10 cellular contexts compared by ENCODE assay signal in genomic region chr6:138250513-138251247, GRCh38. TPM values are rescaled to one million over a fixed set of nuclear protein-coding genes. Genes with fewer than 3 reads are reported as not detected.
DNase-seq lines count a peak whose midpoint lies in the region; ATAC-seq and TF ChIP-seq lines count a peak whose summit lies in the region.
"Had no signal": no experiment of that assay in that cellular context is flagged by ENCODE, and none has a peak within 500 bp of the region (broad histone marks: within the 10 kb centered on the region; RNA-seq: fewer than 3 reads in every experiment).

No MANE protein-coding gene starts in this region.

- peak; percentile 97 for ATAC-seq in omental fat pad (ENCODE audit: low FRiP score)
- no peak for ATAC-seq in HG03469 (IDR thresholded peaks at IDR 0.05; ENCODE audit: unreplicated experiment)
- ATAC-seq in GM19452 (IDR thresholded peaks at IDR 0.05; ENCODE audit: unreplicated experiment), result no peak
- no peak for ATAC-seq in GM19035 (IDR thresholded peaks at IDR 0.05; ENCODE audit: unreplicated experiment)

- POLR2A ChIA-PET in RWPE1 (lab: Yijun Ruan, JAX; ENCODE audit: low non-redundant PET), result no interaction called here

- H3K27ac ChIP-seq in RWPE1, result no peak overlapping the region

- peak; percentile 84 for DNase-seq in AG20443 (ENCODE audit: low spot score)
- peak; percentile 77 for DNase-seq in RWPE1 (ENCODE audit: low spot score)
- DNase-seq in fibroblast of gingiva (ENCODE audit: low read depth), result peak; percentile 26
- DNase-seq in omental fat pad (ENCODE audit: low spot score), result peak; percentile 38
- DNase-seq in amniotic stem cell (lab: John Stamatoyannopoulos, UW), result no peak
- DNase-seq: erythroblast, NCI-H1694 treated with DMSO at 0.1 percent for 48 hours had no signal

- TF ChIP-seq CTCF in RWPE1 (conservative IDR thresholded peaks at IDR 0.05; ENCODE audit: low read depth) (no peak), omental fat pad (IDR thresholded peaks at IDR 0.05) (no peak)

- CTCF ChIA-PET in RWPE1 (lab: Yijun Ruan, JAX), result no interaction called here

RNA-seq across cellular contexts. Expression of gene PBOV1, which starts 32.4 kb away (rescaled TPM):
- total RNA-seq in omental fat pad, result not detected
